Comparison of ENCODE assay signal across 10 cellular contexts in genomic region chr1:196817466-196817865, GRCh38. TPM values are rescaled to one million over a fixed set of nuclear protein-coding genes. Genes with fewer than 3 reads are reported as not detected.
"Had no signal": no experiment of that assay in that cellular context is flagged by ENCODE, and none has a peak within 500 bp of the region (broad histone marks: within the 10 kb centered on the region; RNA-seq: fewer than 3 reads in every experiment).

No MANE protein-coding gene starts in this region.

RNA-seq across cellular contexts. Expression of gene CFHR1, which starts 2.1 kb away (rescaled TPM):
- total RNA-seq: activated CD4-positive, alpha-beta T cell treated with anti-CD3 and anti-CD28 coated beads for 36 hours; activated CD4-positive, alpha-beta T cell treated with anti-CD3 and anti-CD28 coated beads, Interleukin-2, amount 10 ng/mL, durations not matched to agents 7 days and 5 days; activated CD8-positive, alpha-beta T cell treated with anti-CD3 and anti-CD28 coated beads, Interleukin-2, amount 10 ng/mL, durations not matched to agents 7 days and 5 days; activated naive CD8-positive, alpha-beta T cell treated with anti-CD3 and anti-CD28 coated beads, Interleukin-2, amount 10 ng/mL, durations not matched to agents 7 days and 5 days; activated T-helper 2 cell treated with anti-CD3 and anti-CD28 coated beads, Interferon-gamma antibody, Interleukin-2, Interleukin-4, amounts not matched to agents 10 μg/mL and 5 μg/mL and 100 μg/mL, durations not matched to agents 14 hours and 24 hours and 36 hours; cardiac muscle cell; MCF 10A; T-helper 1 cell treated with Interleukin-12 subunit alpha and Interleukin-12 subunit beta and Interleukin-4 antibody, amounts not matched to agents 30 ng/mL and 1 ng/mL, for 36 hours; T-helper 2 cell treated with Interferon-gamma antibody and Interleukin-4, amounts not matched to agents 100 ng/mL and 5 ng/mL, for 36 hours had no signal
- polyA plus RNA-seq: cardiac muscle cell had no signal

RNA-seq across cellular contexts. Expression of gene CFHR3, which starts 42.8 kb away (rescaled TPM):
- total RNA-seq: activated CD4-positive, alpha-beta T cell treated with anti-CD3 and anti-CD28 coated beads for 36 hours; activated CD4-positive, alpha-beta T cell treated with anti-CD3 and anti-CD28 coated beads, Interleukin-2, amount 10 ng/mL, durations not matched to agents 7 days and 5 days; activated CD8-positive, alpha-beta T cell treated with anti-CD3 and anti-CD28 coated beads, Interleukin-2, amount 10 ng/mL, durations not matched to agents 7 days and 5 days; activated naive CD8-positive, alpha-beta T cell treated with anti-CD3 and anti-CD28 coated beads, Interleukin-2, amount 10 ng/mL, durations not matched to agents 7 days and 5 days; activated T-helper 2 cell treated with anti-CD3 and anti-CD28 coated beads, Interferon-gamma antibody, Interleukin-2, Interleukin-4, amounts not matched to agents 10 μg/mL and 5 μg/mL and 100 μg/mL, durations not matched to agents 14 hours and 24 hours and 36 hours; ascending aorta; MCF 10A; T-helper 1 cell treated with Interleukin-12 subunit alpha and Interleukin-12 subunit beta and Interleukin-4 antibody, amounts not matched to agents 30 ng/mL and 1 ng/mL, for 36 hours; T-helper 2 cell treated with Interferon-gamma antibody and Interleukin-4, amounts not matched to agents 100 ng/mL and 5 ng/mL, for 36 hours had no signal
- polyA plus RNA-seq: cardiac muscle cell had no signal
